In genomic region chr16:4675864-4676786, GRCh38 we compare ENCODE assay signal across 9 cellular contexts. TPM values are rescaled to one million over a fixed set of nuclear protein-coding genes. Genes with fewer than 3 reads are reported as not detected.
DNase-seq lines count a peak whose midpoint lies in the region; ATAC-seq and TF ChIP-seq lines count a peak whose summit lies in the region.
"Had no signal": no experiment of that assay in that cellular context is flagged by ENCODE, and none has a peak within 500 bp of the region (broad histone marks: within the 10 kb centered on the region; RNA-seq: fewer than 3 reads in every experiment).

No MANE protein-coding gene starts in this region.

- CTCF ChIA-PET in A673 (lab: Charles Lee), result no interaction called here

- no TSS peak for BruUV-seq in A673 (replicated peaks; lab: Mats Ljungman, UMichigan)

- TF ChIP-seq CTCF in lower lobe of right lung (IDR thresholded peaks at IDR 0.05) (no peak), GM10266 (IDR thresholded peaks at IDR 0.05; ENCODE audit: control insufficient read depth, insufficient read depth, low read depth, missing control alignments) (no peak), A673 (conservative IDR thresholded peaks at IDR 0.05; ENCODE audit: low read depth, low read length) (no peak)

- ATAC-seq in lower lobe of right lung (no peak), HG02840 (IDR thresholded peaks at IDR 0.05; ENCODE audit: low FRiP score, unreplicated experiment) (no peak)

- intact Hi-C loops in lower lobe of right lung (cut with DNase I), result no loop called here
- intact Hi-C loops in A673 (cut with micrococcal nuclease; ENCODE audit: unreplicated experiment), result no loop called here

- POLR2A ChIA-PET in A673 (lab: Charles Lee; ENCODE audit: low non-redundant PET), result no interaction called here

- H3K4me1 ChIP-seq in lower lobe of right lung (peaks cover 35% of the 10 kb centered on the region), A673 (ENCODE audit: insufficient read depth, low read length, poor library complexity, severe bottlenecking) (peaks cover 7% of the 10 kb centered on the region)

- no peaks in the 10 kb centered on the region for H3K27me3 ChIP-seq in lower lobe of right lung (ENCODE audit: low read depth)
- no peaks in the 10 kb centered on the region for H3K27me3 ChIP-seq in A673 (replicated peaks; ENCODE audit: insufficient read depth, low read depth, low read length, poor library complexity)

- H3K9me3 ChIP-seq in lower lobe of right lung (no peaks in the 10 kb centered on the region), A673 (ENCODE audit: low read depth, low read length, poor library complexity, severe bottlenecking) (no peaks in the 10 kb centered on the region)

- DNase-seq in SKM-1 treated with dmso at 0.1 percent for 144 hours (lab: John Stamatoyannopoulos, UW; ENCODE audit: unreplicated experiment), result peak; percentile 41
- peak; percentile 80 to 85 for DNase-seq in activated T-cell treated with anti-CD3 and anti-CD28 coated beads, Interleukin-2, amount 50 U/mL, for 48 hours
- no peak for DNase-seq in lower lobe of right lung
- DNase-seq in stimulated activated naive CD4-positive, alpha-beta T cell treated with Interleukin-2 at 50 U/mL for 16 hours (lab: John Stamatoyannopoulos, UW), result peak; percentile 48
- DNase-seq in GM10266 (ENCODE audit: extremely low spot score), result no peak
- DNase-seq in NCI-H526 (lab: John Stamatoyannopoulos, UW), result no peak
- no peak for DNase-seq in A673 (ENCODE audit: low spot score)

- H3K36me3 ChIP-seq in lower lobe of right lung (peaks cover 78% of the 10 kb centered on the region), A673 (ENCODE audit: insufficient read depth, low read length, poor library complexity, severe bottlenecking) (peaks cover 3% of the 10 kb centered on the region)

- peak overlapping the region; percentile 8 for H3K27ac ChIP-seq in lower lobe of right lung
- H3K27ac ChIP-seq in A673 (ENCODE audit: low read depth, low read length, poor library complexity, severe bottlenecking), result no peak overlapping the region

- H3K4me3 ChIP-seq in lower lobe of right lung (no peak overlapping the region), A673 (ENCODE audit: low read depth, low read length, poor library complexity, severe bottlenecking) (no peak overlapping the region)

RNA-seq across cellular contexts. Expression of gene NUDT16L1, which starts 17.2 kb away (rescaled TPM):
- 27.3 TPM for total RNA-seq in lower lobe of right lung
- 29.7 and 33.8 TPM in 2 replicates for total RNA-seq in A673 (2021)

RNA-seq across cellular contexts. Expression of gene MGRN1, which starts 51.5 kb away (rescaled TPM):
- total RNA-seq in lower lobe of right lung, result 75.7 TPM
- total RNA-seq in A673 (2021), result 54.6 and 61.4 TPM in 2 replicates

RNA-seq across cellular contexts. Expression of gene ANKS3, which starts 57.9 kb away (rescaled TPM):
- total RNA-seq in lower lobe of right lung (20.6 TPM), A673 (2021) (26.9 and 30.3 TPM in 2 replicates)

RNA-seq across cellular contexts. Expression of gene DNAAF8, which starts 58.2 kb away (rescaled TPM):
- 3.4 TPM for total RNA-seq in lower lobe of right lung
- total RNA-seq in A673 (2021), result 0.15 and 0.72 TPM in 2 replicates
- total RNA-seq: HT1080 had no signal

Comparison
In these comparisons a context has a peak if more than half of its experiments do, and no peak if none do; other contexts are left out.
1. DNase-seq: peak in SKM-1 treated with dmso at 0.1 percent for 144 hours (single experiment), activated T-cell treated with anti-CD3 and anti-CD28 coated beads, Interleukin-2, amount 50 U/mL, for 48 hours (2 of 2) and stimulated activated naive CD4-positive, alpha-beta T cell treated with Interleukin-2 at 50 U/mL for 16 hours (single experiment); none in lower lobe of right lung (single experiment), GM10266 (single experiment), NCI-H526 (0 of 2) and A673 (single experiment).